17 cellular contexts compared by ENCODE assay signal in the genomic region with DNA sequence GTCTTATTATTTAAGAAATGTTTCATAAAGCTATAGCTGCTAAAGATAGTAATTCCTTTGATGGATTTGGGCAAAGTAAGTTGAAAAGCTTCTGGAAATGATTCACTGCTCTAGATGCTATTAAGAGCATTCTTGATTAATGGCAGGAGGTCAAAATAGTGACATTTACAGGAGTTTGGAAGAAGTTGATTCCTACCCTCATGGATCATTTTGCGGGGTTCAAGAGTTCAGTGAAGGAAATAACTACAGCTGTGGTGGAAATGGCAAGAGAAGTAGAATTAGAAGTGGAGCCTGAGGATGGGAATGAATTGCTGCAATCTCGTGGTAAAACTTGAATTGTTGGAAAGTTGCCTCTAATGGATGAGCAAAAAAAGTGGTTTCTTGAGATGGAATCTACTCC.
"Had no signal": no experiment of that assay in that cellular context is flagged by ENCODE, and none has a peak within 500 bp of the region (broad histone marks: within the 10 kb centered on the region; RNA-seq: fewer than 3 reads in every experiment).

No MANE protein-coding gene starts in this region.

- DNase-seq: activated CD4-positive, alpha-beta T cell treated with anti-CD3 and anti-CD28 coated beads, Interleukin-2, amount 50 U/mL, for 4 hours; activated effector memory CD4-positive, alpha-beta T cell treated with Interleukin-2 at 50 U/mL for 16 hours; activated naive CD4-positive, alpha-beta T cell treated with Interleukin-2 at 50 U/mL for 16 hours; activated naive CD8-positive, alpha-beta T cell treated with anti-CD3 and anti-CD28 coated beads, Interleukin-2, amount 50 U/mL, for 24 hours; activated T-cell treated with anti-CD3 and anti-CD28 coated beads for 4 hours; effector CD4-positive, alpha-beta T cell; naive thymus-derived CD8-positive, alpha-beta T cell; posterior cingulate gyrus; right cardiac atrium; spleen; stimulated activated naive CD8-positive, alpha-beta T cell treated with anti-CD3 and anti-CD28 coated beads, Interleukin-15, Interleukin-2, amounts not matched to agents 100 U/mL and 50 U/mL, for 24 hours; T-helper 9 cell; testis; transverse colon had no signal

- H3K79me2 ChIP-seq: hepatocyte had no signal

- H3K36me3 ChIP-seq: esophagus muscularis mucosa, transverse colon had no signal

- H3K27me3 ChIP-seq: esophagus muscularis mucosa, gastroesophageal sphincter, hepatocyte, spleen, testis, transverse colon had no signal

- H3K27ac ChIP-seq: esophagus muscularis mucosa, gastroesophageal sphincter, hepatocyte, spleen, testis, transverse colon had no signal

- H3K4me1 ChIP-seq: esophagus muscularis mucosa, gastroesophageal sphincter, testis, transverse colon had no signal

- H3K4me3 ChIP-seq: esophagus muscularis mucosa, gastroesophageal sphincter, hepatocyte, spleen, testis, transverse colon had no signal

- H3K4me2 ChIP-seq: hepatocyte had no signal
